ENCODE assay signal across 8 cellular contexts in genomic region chr2:75896779-75897366, GRCh38.
DNase-seq lines count a peak whose midpoint lies in the region; ATAC-seq, FAIRE-seq and TF ChIP-seq lines count a peak whose summit lies in the region.

No MANE protein-coding gene starts in this region.

- no peaks in the 10 kb centered on the region for H3K4me1 ChIP-seq in OCI-LY7 (ENCODE audit: insufficient read depth, low read length, poor library complexity, severe bottlenecking)
- H3K4me1 ChIP-seq in sigmoid colon = no peaks in the 10 kb centered on the region
- no peaks in the 10 kb centered on the region for H3K4me1 ChIP-seq in gastroesophageal sphincter

- no peak overlapping the region for H3K4me2 ChIP-seq in OCI-LY7 (ENCODE audit: low read length)

- H3K4me3 ChIP-seq in GM12865 (ENCODE audit: low read depth, low read length) (no peak overlapping the region), OCI-LY7 (ENCODE audit: low read depth, low read length, poor library complexity, severe bottlenecking) (no peak overlapping the region), sigmoid colon (no peak overlapping the region), gastroesophageal sphincter (no peak overlapping the region)

- H3K36me3 ChIP-seq in OCI-LY7 (ENCODE audit: insufficient read depth, low read length) (no peaks in the 10 kb centered on the region), sigmoid colon (no peaks in the 10 kb centered on the region), gastroesophageal sphincter (no peaks in the 10 kb centered on the region)

- 25 to 39% methylated on average over 5 of the region's 5 CpGs for WGBS in sigmoid colon, 2 donors
- 26 to 42% methylated on average over 2 to 5 of the region's 5 CpGs for WGBS in gastroesophageal sphincter (ENCODE audit: low coverage in 1 of 2), 2 donors

- H3K27ac ChIP-seq in OCI-LY7 (ENCODE audit: low read depth, low read length, poor library complexity, severe bottlenecking) = no peak overlapping the region
- no peak overlapping the region for H3K27ac ChIP-seq in sigmoid colon
- no peak overlapping the region for H3K27ac ChIP-seq in gastroesophageal sphincter

- ATAC-seq in GM21390 (IDR thresholded peaks at IDR 0.05; ENCODE audit: unreplicated experiment) = peak; percentile 82
- ATAC-seq in HG03520 (IDR thresholded peaks at IDR 0.05; ENCODE audit: unreplicated experiment) = peak; percentile 71
- ATAC-seq in gastroesophageal sphincter = no peak

- peak; percentile 77 for TF ChIP-seq CTCF in GM12865 (IDR thresholded peaks at IDR 0.05; ENCODE audit: insufficient read depth, low read depth, low read length, missing control alignments)
- peak; percentile 81 for TF ChIP-seq CTCF in OCI-LY7 (conservative IDR thresholded peaks at IDR 0.05; ENCODE audit: low read length)
- no peak for TF ChIP-seq CTCF in sigmoid colon (IDR thresholded peaks at IDR 0.05)
- TF ChIP-seq CTCF in gastroesophageal sphincter (IDR thresholded peaks at IDR 0.05) = no peak

- no peaks in the 10 kb centered on the region for H3K9me3 ChIP-seq in OCI-LY7 (ENCODE audit: low read length)
- H3K9me3 ChIP-seq in sigmoid colon = no peaks in the 10 kb centered on the region
- no peaks in the 10 kb centered on the region for H3K9me3 ChIP-seq in gastroesophageal sphincter

- TF ChIP-seq POLR2A in sigmoid colon (IDR thresholded peaks at IDR 0.05) = no peak
- TF ChIP-seq POLR2A in gastroesophageal sphincter (IDR thresholded peaks at IDR 0.05) = no peak

- H3K79me2 ChIP-seq in OCI-LY7 (ENCODE audit: insufficient read depth, low read depth, low read length) = no peaks in the 10 kb centered on the region

- no peak for FAIRE-seq in frontal cortex (lab: Jason Lieb, UNC)
- peak; percentile 81 for FAIRE-seq in urothelium cell line (lab: Jason Lieb, UNC)

- POLR2A ChIA-PET in OCI-LY7 (lab: Charles Lee) = no interaction called here

- CTCF ChIA-PET in OCI-LY7 (lab: Charles Lee; ENCODE audit: unreplicated experiment) = no interaction called here

- H3K27me3 ChIP-seq in sigmoid colon = no peaks in the 10 kb centered on the region
- H3K27me3 ChIP-seq in gastroesophageal sphincter = no peaks in the 10 kb centered on the region

- H3K9me2 ChIP-seq in OCI-LY7 (ENCODE audit: insufficient read depth, low read length) = no peaks in the 10 kb centered on the region

- no peak overlapping the region for H2AFZ ChIP-seq in OCI-LY7 (ENCODE audit: low read length)

- TF ChIP-seq EP300 in sigmoid colon (IDR thresholded peaks at IDR 0.05) = no peak
- no peak for TF ChIP-seq EP300 in gastroesophageal sphincter (IDR thresholded peaks at IDR 0.05)

- no TSS peak for BruUV-seq in OCI-LY7 (replicated peaks; lab: Mats Ljungman, UMichigan)

- no peaks in the 10 kb centered on the region for H4K20me1 ChIP-seq in OCI-LY7 (ENCODE audit: insufficient read depth, low read length)

- DNase-seq in GM12865 (ENCODE audit: low read depth) (peak; percentile 79), OCI-LY7 (ENCODE audit: low spot score) (peak; percentile 42), frontal cortex (ENCODE audit: low spot score in 2 of 2) (peak; percentile 17 to 18), urothelium cell line (ENCODE audit: low spot score) (peak; percentile 72), sigmoid colon (no peak)

- intact Hi-C loops in OCI-LY7 (cut with micrococcal nuclease; ENCODE audit: unreplicated experiment) = no loop called here
- intact Hi-C loops in sigmoid colon (cut with DNase I) = no loop called here

Comparison
In these comparisons a context has a peak if more than half of its experiments do, and no peak if none do; other contexts are left out.
1. CTCF ChIP-seq: peak in GM12865 (single experiment) and OCI-LY7 (single experiment); none in sigmoid colon (0 of 4) and gastroesophageal sphincter (0 of 4).